Comparison of ENCODE assay signal across 1 cellular context in genomic region chr11:57357827-57358226, GRCh38.
TF ChIP-seq lines count a peak whose summit lies in the region.

No MANE protein-coding gene starts in this region.

TF ChIP-seq in K562, 482 proteins besides CTCF, POLR2A, EP300 and RAD21:
- TF ChIP-seq SMARCB1 (IDR thresholded peaks at IDR 0.05; ENCODE audit: insufficient read length, low read depth): no peak
- TF ChIP-seq ZC3H4 (CRISPR knock-in tag; IDR thresholded peaks at IDR 0.05; ENCODE audit: borderline replicate concordance): no peak
- TF ChIP-seq ZNF551 (CRISPR knock-in tag; IDR thresholded peaks at IDR 0.05): no peak
- TF ChIP-seq RUNX1 (IDR thresholded peaks at IDR 0.05; ENCODE audit: low read depth): no peak
- no peak for TF ChIP-seq FOXK1 (CRISPR knock-in tag; IDR thresholded peaks at IDR 0.05; ENCODE audit: borderline replicate concordance)
- no peak for TF ChIP-seq MAFF (IDR thresholded peaks at IDR 0.05; ENCODE audit: low read length)
- no peak for TF ChIP-seq ZNF717 (CRISPR knock-in tag; IDR thresholded peaks at IDR 0.05)
- TF ChIP-seq ZNF445 (CRISPR knock-in tag; IDR thresholded peaks at IDR 0.05; ENCODE audit: low read depth): no peak
- no peak for TF ChIP-seq RB1 (IDR thresholded peaks at IDR 0.05; ENCODE audit: low read depth)
- TF ChIP-seq ARHGAP35 (IDR thresholded peaks at IDR 0.05; ENCODE audit: partially characterized antibody): no peak
- no peak for TF ChIP-seq MNT (conservative IDR thresholded peaks at IDR 0.05)
- no peak for TF ChIP-seq ZNF23 (CRISPR knock-in tag; IDR thresholded peaks at IDR 0.05)
TF ChIP-seq in K562: peak in this region for 0.
